In genomic region chr10:122062831-122063674, GRCh38 we compare ENCODE assay signal across 1 cellular context.
A peak's percentile ranks its signal among the peaks of the same experiment; 100 is the strongest.
TF ChIP-seq lines count a peak whose summit lies in the region.

No MANE protein-coding gene starts in this region.

TF ChIP-seq in HEK293, 187 proteins besides CTCF, POLR2A, EP300 and RAD21 (continued from another document and continues in another):
- TF ChIP-seq ZBTB10 (tag by site-specific recombination; IDR thresholded peaks at IDR 0.05) (no peak), ZNF585B (tag by site-specific recombination; IDR thresholded peaks at IDR 0.05) (no peak), TRIM28 (IDR thresholded peaks at IDR 0.05; ENCODE audit: borderline replicate concordance, low read length) (peak; percentile 84), ZBTB48 (tag by site-specific recombination; IDR thresholded peaks at IDR 0.05) (no peak), ZNF248 (tag by site-specific recombination; IDR thresholded peaks at IDR 0.05) (no peak), SP2 (tag by site-specific recombination; IDR thresholded peaks at IDR 0.05) (peak; percentile 27), PATZ1 (tag by site-specific recombination; IDR thresholded peaks at IDR 0.05) (0 out of 2 replicates have a peak, but pooled peaks have one; percentile 31), ZSCAN4 (tag by site-specific recombination; IDR thresholded peaks at IDR 0.05) (0 out of 2 replicates have a peak, but pooled peaks have one; percentile 14), ZNF404 (tag by site-specific recombination; IDR thresholded peaks at IDR 0.05) (no peak), ZNF26 (tag by site-specific recombination; IDR thresholded peaks at IDR 0.05) (no peak), ZNF645 (tag by site-specific recombination; IDR thresholded peaks at IDR 0.05) (no peak), AEBP2 (tag by site-specific recombination; IDR thresholded peaks at IDR 0.05; ENCODE audit: borderline replicate concordance) (no peak), ZNF571 (tag by site-specific recombination; IDR thresholded peaks at IDR 0.05) (no peak), ZNF148 (tag by site-specific recombination; IDR thresholded peaks at IDR 0.05; ENCODE audit: borderline replicate concordance) (no peak), ZNF112 (tag by site-specific recombination; IDR thresholded peaks at IDR 0.05) (no peak), ZBTB8A (tag by site-specific recombination; IDR thresholded peaks at IDR 0.05) (no peak), ZFP69B (tag by site-specific recombination; IDR thresholded peaks at IDR 0.05) (no peak), FEZF1 (tag by site-specific recombination; IDR thresholded peaks at IDR 0.05) (no peak), ZNF785 (tag by site-specific recombination; IDR thresholded peaks at IDR 0.05) (no peak), HOXC10 (CRISPR knock-in tag; IDR thresholded peaks at IDR 0.05) (no peak), ZNF624 (tag by site-specific recombination; IDR thresholded peaks at IDR 0.05) (no peak), PRDM4 (tag by site-specific recombination; IDR thresholded peaks at IDR 0.05) (no peak), ZNF155 (tag by site-specific recombination; IDR thresholded peaks at IDR 0.05) (no peak), SALL2 (tag by site-specific recombination; IDR thresholded peaks at IDR 0.05; ENCODE audit: borderline replicate concordance) (no peak), ZNF529 (tag by site-specific recombination; IDR thresholded peaks at IDR 0.05; ENCODE audit: insufficient replicate concordance) (no peak), ZNF140 (tag by site-specific recombination; IDR thresholded peaks at IDR 0.05) (no peak), ZNF280D (tag by site-specific recombination; IDR thresholded peaks at IDR 0.05) (no peak), ZBTB26 (tag by site-specific recombination; optimal IDR thresholded peaks at IDR 0.05) (no peak), KLF8 (tag by site-specific recombination; IDR thresholded peaks at IDR 0.05) (peak; percentile 66), ZXDB (tag by site-specific recombination; IDR thresholded peaks at IDR 0.05) (no peak), ZNF221 (tag by site-specific recombination; IDR thresholded peaks at IDR 0.05; ENCODE audit: borderline replicate concordance) (no peak), ZNF37A (tag by site-specific recombination; IDR thresholded peaks at IDR 0.05) (no peak), ZNF501 (tag by site-specific recombination; IDR thresholded peaks at IDR 0.05) (no peak), ZNF19 (tag by site-specific recombination; IDR thresholded peaks at IDR 0.05; ENCODE audit: low read depth) (no peak), OVOL3 (tag by site-specific recombination; IDR thresholded peaks at IDR 0.05) (no peak), ZBTB17 (tag by site-specific recombination; IDR thresholded peaks at IDR 0.05) (peak; percentile 98), ZNF175 (tag by site-specific recombination; IDR thresholded peaks at IDR 0.05) (no peak), ZNF133 (tag by site-specific recombination; IDR thresholded peaks at IDR 0.05) (no peak), ZNF169 (tag by site-specific recombination; IDR thresholded peaks at IDR 0.05) (no peak), ZNF530 (tag by site-specific recombination; IDR thresholded peaks at IDR 0.05; ENCODE audit: low read depth) (no peak), RBAK (tag by site-specific recombination; IDR thresholded peaks at IDR 0.05) (no peak), ZNF623 (tag by site-specific recombination; IDR thresholded peaks at IDR 0.05) (no peak)
